1 cellular context compared by ENCODE assay signal in the genomic region with DNA sequence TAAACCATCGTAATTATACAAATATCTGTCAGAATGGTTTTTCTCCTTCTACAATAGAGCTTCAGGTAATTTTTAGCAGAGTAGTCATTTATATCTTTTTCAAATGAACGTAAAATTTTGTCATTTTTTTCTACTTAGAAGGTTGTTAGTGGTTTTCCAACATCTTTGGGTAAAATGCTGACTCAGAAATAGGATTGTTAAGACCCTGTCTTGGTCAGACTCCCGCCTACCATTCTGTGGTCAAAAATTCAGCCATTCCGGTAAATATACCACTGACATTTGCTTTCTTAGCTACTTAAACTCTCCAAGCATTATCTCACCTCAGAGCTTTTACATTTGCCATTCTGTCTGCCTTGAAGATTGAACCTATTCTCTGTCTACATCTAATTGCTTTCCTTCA.
TF ChIP-seq lines count a peak whose summit lies in the region.

No MANE protein-coding gene starts in this region.

TF ChIP-seq in WTC11, 78 proteins besides CTCF, POLR2A, EP300 and RAD21 (continued from another document):
- TF ChIP-seq, protein P1, sequence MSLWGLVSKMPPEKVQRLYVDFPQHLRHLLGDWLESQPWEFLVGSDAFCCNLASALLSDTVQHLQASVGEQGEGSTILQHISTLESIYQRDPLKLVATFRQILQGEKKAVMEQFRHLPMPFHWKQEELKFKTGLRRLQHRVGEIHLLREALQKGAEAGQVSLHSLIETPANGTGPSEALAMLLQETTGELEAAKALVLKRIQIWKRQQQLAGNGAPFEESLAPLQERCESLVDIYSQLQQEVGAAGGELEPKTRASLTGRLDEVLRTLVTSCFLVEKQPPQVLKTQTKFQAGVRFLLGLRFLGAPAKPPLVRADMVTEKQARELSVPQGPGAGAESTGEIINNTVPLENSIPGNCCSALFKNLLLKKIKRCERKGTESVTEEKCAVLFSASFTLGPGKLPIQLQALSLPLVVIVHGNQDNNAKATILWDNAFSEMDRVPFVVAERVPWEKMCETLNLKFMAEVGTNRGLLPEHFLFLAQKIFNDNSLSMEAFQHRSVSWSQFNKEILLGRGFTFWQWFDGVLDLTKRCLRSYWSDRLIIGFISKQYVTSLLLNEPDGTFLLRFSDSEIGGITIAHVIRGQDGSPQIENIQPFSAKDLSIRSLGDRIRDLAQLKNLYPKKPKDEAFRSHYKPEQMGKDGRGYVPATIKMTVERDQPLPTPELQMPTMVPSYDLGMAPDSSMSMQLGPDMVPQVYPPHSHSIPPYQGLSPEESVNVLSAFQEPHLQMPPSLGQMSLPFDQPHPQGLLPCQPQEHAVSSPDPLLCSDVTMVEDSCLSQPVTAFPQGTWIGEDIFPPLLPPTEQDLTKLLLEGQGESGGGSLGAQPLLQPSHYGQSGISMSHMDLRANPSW (CRISPR knock-in tag; conservative IDR thresholded peaks at IDR 0.05; ENCODE audit: low read depth): no peak
- no peak for TF ChIP-seq ZNF121 (CRISPR knock-in tag; IDR thresholded peaks at IDR 0.05)
- TF ChIP-seq NFATC4 (CRISPR knock-in tag; IDR thresholded peaks at IDR 0.05): no peak
- TF ChIP-seq KAT7 (CRISPR knock-in tag; IDR thresholded peaks at IDR 0.05; ENCODE audit: borderline replicate concordance): no peak
- no peak for TF ChIP-seq TEAD1 (CRISPR knock-in tag; IDR thresholded peaks at IDR 0.05)
- no peak for TF ChIP-seq CREB1 (CRISPR knock-in tag; IDR thresholded peaks at IDR 0.05)
- TF ChIP-seq, protein P2, sequence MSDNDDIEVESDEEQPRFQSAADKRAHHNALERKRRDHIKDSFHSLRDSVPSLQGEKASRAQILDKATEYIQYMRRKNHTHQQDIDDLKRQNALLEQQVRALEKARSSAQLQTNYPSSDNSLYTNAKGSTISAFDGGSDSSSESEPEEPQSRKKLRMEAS (CRISPR knock-in tag; IDR thresholded peaks at IDR 0.05): no peak
- TF ChIP-seq, protein P3, sequence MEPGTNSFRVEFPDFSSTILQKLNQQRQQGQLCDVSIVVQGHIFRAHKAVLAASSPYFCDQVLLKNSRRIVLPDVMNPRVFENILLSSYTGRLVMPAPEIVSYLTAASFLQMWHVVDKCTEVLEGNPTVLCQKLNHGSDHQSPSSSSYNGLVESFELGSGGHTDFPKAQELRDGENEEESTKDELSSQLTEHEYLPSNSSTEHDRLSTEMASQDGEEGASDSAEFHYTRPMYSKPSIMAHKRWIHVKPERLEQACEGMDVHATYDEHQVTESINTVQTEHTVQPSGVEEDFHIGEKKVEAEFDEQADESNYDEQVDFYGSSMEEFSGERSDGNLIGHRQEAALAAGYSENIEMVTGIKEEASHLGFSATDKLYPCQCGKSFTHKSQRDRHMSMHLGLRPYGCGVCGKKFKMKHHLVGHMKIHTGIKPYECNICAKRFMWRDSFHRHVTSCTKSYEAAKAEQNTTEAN (CRISPR knock-in tag; IDR thresholded peaks at IDR 0.05): no peak
- no peak for TF ChIP-seq NR2C2 (CRISPR knock-in tag; IDR thresholded peaks at IDR 0.05)
- no peak for TF ChIP-seq SOX15 (CRISPR knock-in tag; IDR thresholded peaks at IDR 0.05)
- TF ChIP-seq MXD4 (CRISPR knock-in tag; IDR thresholded peaks at IDR 0.05; ENCODE audit: borderline replicate concordance): no peak
- TF ChIP-seq, protein P4, sequence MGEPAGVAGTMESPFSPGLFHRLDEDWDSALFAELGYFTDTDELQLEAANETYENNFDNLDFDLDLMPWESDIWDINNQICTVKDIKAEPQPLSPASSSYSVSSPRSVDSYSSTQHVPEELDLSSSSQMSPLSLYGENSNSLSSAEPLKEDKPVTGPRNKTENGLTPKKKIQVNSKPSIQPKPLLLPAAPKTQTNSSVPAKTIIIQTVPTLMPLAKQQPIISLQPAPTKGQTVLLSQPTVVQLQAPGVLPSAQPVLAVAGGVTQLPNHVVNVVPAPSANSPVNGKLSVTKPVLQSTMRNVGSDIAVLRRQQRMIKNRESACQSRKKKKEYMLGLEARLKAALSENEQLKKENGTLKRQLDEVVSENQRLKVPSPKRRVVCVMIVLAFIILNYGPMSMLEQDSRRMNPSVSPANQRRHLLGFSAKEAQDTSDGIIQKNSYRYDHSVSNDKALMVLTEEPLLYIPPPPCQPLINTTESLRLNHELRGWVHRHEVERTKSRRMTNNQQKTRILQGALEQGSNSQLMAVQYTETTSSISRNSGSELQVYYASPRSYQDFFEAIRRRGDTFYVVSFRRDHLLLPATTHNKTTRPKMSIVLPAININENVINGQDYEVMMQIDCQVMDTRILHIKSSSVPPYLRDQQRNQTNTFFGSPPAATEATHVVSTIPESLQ (CRISPR knock-in tag; IDR thresholded peaks at IDR 0.05): no peak
- no peak for TF ChIP-seq JUN (CRISPR knock-in tag; IDR thresholded peaks at IDR 0.05)
TF ChIP-seq in WTC11: peak in this region for 0.
